Comparison of ENCODE assay signal across 1 cellular context in genomic region chr5:103452089-103452488, GRCh38.
TF ChIP-seq lines count a peak whose summit lies in the region.

No MANE protein-coding gene starts in this region.

TF ChIP-seq in GM23338, 12 proteins besides CTCF, POLR2A, EP300 and RAD21 (continued from another document):
- no peak for TF ChIP-seq JUNB (IDR thresholded peaks at IDR 0.05; ENCODE audit: unreplicated experiment)
- TF ChIP-seq EZH2 (IDR thresholded peaks at IDR 0.05; ENCODE audit: low read depth, unreplicated experiment): no peak
- no peak for TF ChIP-seq CREB1 (CRISPR knock-in tag; IDR thresholded peaks at IDR 0.05; ENCODE audit: low read depth)
- no peak for TF ChIP-seq ZNF331 (CRISPR knock-in tag; IDR thresholded peaks at IDR 0.05; ENCODE audit: low read depth)
- no peak for TF ChIP-seq NANOG (IDR thresholded peaks at IDR 0.05; ENCODE audit: borderline replicate concordance)
- no peak for TF ChIP-seq EZH2phosphoT487 (IDR thresholded peaks at IDR 0.05; ENCODE audit: unreplicated experiment)
- TF ChIP-seq ETS1 (IDR thresholded peaks at IDR 0.05): no peak
TF ChIP-seq in GM23338: peak in this region for 0.
